29 cellular contexts compared by ENCODE assay signal in genomic region chr10:72220637-72221036, GRCh38. TPM values are rescaled to one million over a fixed set of nuclear protein-coding genes. Genes with fewer than 3 reads are reported as not detected.
A peak's percentile ranks its signal among the peaks of the same experiment; 100 is the strongest.
DNase-seq lines count a peak whose midpoint lies in the region; ATAC-seq, FAIRE-seq and TF ChIP-seq lines count a peak whose summit lies in the region.
"Had no signal": no experiment of that assay in that cellular context is flagged by ENCODE, and none has a peak within 500 bp of the region (broad histone marks: within the 10 kb centered on the region; RNA-seq: fewer than 3 reads in every experiment).

No MANE protein-coding gene starts in this region.

- H3K27ac ChIP-seq in tibial artery = peak overlapping the region; percentile 92 to 94
- peak overlapping the region in 1 of 4 donors; percentile 100 for H3K27ac ChIP-seq in upper lobe of left lung
- H3K27ac ChIP-seq: C4-2B, lower lobe of right lung, parathyroid adenoma, SJSA1 had no signal

- no peak for DNase-seq in activated naive CD4-positive, alpha-beta T cell treated with anti-CD3 and anti-CD28 coated beads, Interleukin-2, amount 10 ng/mL, durations not matched to agents 7 days and 5 days
- DNase-seq in activated naive CD4-positive, alpha-beta T cell treated with Interleukin-2 at 50 U/mL for 16 hours = no peak
- no peak for DNase-seq in activated CD8-positive, alpha-beta T cell treated with anti-CD3 and anti-CD28 coated beads, Interleukin-2, amount 10 ng/mL, durations not matched to agents 7 days and 5 days
- DNase-seq in mesothelial cell of epicardium (ENCODE audit: low spot score in 2 of 2, unreplicated experiment in 2 of 2) = no peak
- DNase-seq in tibial artery = no peak
- no peak for DNase-seq in GM12891 (ENCODE audit: insufficient read length, low spot score)
- DNase-seq in upper lobe of left lung = no peak
- no peak for DNase-seq in GM12892 (ENCODE audit: insufficient read length)
- DNase-seq: activated CD4-positive, alpha-beta T cell treated with anti-CD3 and anti-CD28 coated beads, Interleukin-2, amount 50 U/mL, for 4 hours; activated naive CD4-positive, alpha-beta T cell; activated T-cell treated with anti-CD3 and anti-CD28 coated beads for 4 hours; caudate nucleus; HCEC 1CT; kidney; lower lobe of right lung; NCI-H1694 treated with DMSO at 0.1 percent for 48 hours; NCI-H2171 treated with DMSO at 0.1 percent for 48 hours; NCI-H526; right cardiac atrium; stimulated activated CD4-positive, alpha-beta T cell treated with anti-CD3 and anti-CD28 coated beads, Interleukin-15, amount 100 ng/mL, for 24 hours had no signal

- no peak for FAIRE-seq in GM12891 (lab: Jason Lieb, UNC)
- no peak for FAIRE-seq in GM12892 (lab: Jason Lieb, UNC)
- FAIRE-seq: astrocyte, GM19239, kidney, RCC 7860, urothelium cell line had no signal

- no peak overlapping the region for H3K4me3 ChIP-seq in tibial artery
- H3K4me3 ChIP-seq in upper lobe of left lung = no peak overlapping the region
- H3K4me3 ChIP-seq: lower lobe of right lung, SJSA1 had no signal

- H3K27ac Mint-ChIP-seq in activated naive CD4-positive, alpha-beta T cell treated with anti-CD3 and anti-CD28 coated beads, Interleukin-2, amount 10 ng/mL, durations not matched to agents 7 days and 5 days = peak overlapping the region; percentile 52
- peak overlapping the region; percentile 6 for H3K27ac Mint-ChIP-seq in activated CD8-positive, alpha-beta T cell treated with anti-CD3 and anti-CD28 coated beads, Interleukin-2, amount 10 ng/mL, durations not matched to agents 7 days and 5 days
- peak overlapping the region; percentile 30 for H3K27ac Mint-ChIP-seq in mesothelial cell of epicardium
- H3K27ac Mint-ChIP-seq: T-helper 1 cell treated with Interleukin-12 subunit alpha and Interleukin-12 subunit beta and Interleukin-4 antibody, amounts not matched to agents 30 μg/mL and 1 μg/mL, for 36 hours had no signal

- H3K4me3 Mint-ChIP-seq in activated naive CD4-positive, alpha-beta T cell treated with anti-CD3 and anti-CD28 coated beads, Interleukin-2, amount 10 ng/mL, durations not matched to agents 7 days and 5 days = no peak overlapping the region
- H3K4me3 Mint-ChIP-seq in activated CD8-positive, alpha-beta T cell treated with anti-CD3 and anti-CD28 coated beads, Interleukin-2, amount 10 ng/mL, durations not matched to agents 7 days and 5 days = no peak overlapping the region
- no peak overlapping the region for H3K4me3 Mint-ChIP-seq in mesothelial cell of epicardium
- H3K4me3 Mint-ChIP-seq: neural crest cell; T-helper 1 cell treated with Interleukin-12 subunit alpha and Interleukin-12 subunit beta and Interleukin-4 antibody, amounts not matched to agents 30 μg/mL and 1 μg/mL, for 36 hours had no signal

- peaks cover 33% of the 10 kb centered on the region for H3K36me3 Mint-ChIP-seq in activated naive CD4-positive, alpha-beta T cell treated with anti-CD3 and anti-CD28 coated beads, Interleukin-2, amount 10 ng/mL, durations not matched to agents 7 days and 5 days
- H3K36me3 Mint-ChIP-seq in activated CD8-positive, alpha-beta T cell treated with anti-CD3 and anti-CD28 coated beads, Interleukin-2, amount 10 ng/mL, durations not matched to agents 7 days and 5 days (ENCODE audit: low read depth) = peaks cover 49% of the 10 kb centered on the region
- peaks cover 8% of the 10 kb centered on the region for H3K36me3 Mint-ChIP-seq in mesothelial cell of epicardium

- intact Hi-C loops in tibial artery (cut with DNase I; ENCODE audit: low total_unique reads) = no loop called here

- no peaks in the 10 kb centered on the region for H3K9me3 ChIP-seq in tibial artery
- no peaks in the 10 kb centered on the region for H3K9me3 ChIP-seq in upper lobe of left lung
- H3K9me3 ChIP-seq: lower lobe of right lung, SJSA1 had no signal

- H3K27me3 Mint-ChIP-seq in activated naive CD4-positive, alpha-beta T cell treated with anti-CD3 and anti-CD28 coated beads, Interleukin-2, amount 10 ng/mL, durations not matched to agents 7 days and 5 days = no peaks in the 10 kb centered on the region
- H3K27me3 Mint-ChIP-seq in activated CD8-positive, alpha-beta T cell treated with anti-CD3 and anti-CD28 coated beads, Interleukin-2, amount 10 ng/mL, durations not matched to agents 7 days and 5 days (ENCODE audit: low read depth) = no peaks in the 10 kb centered on the region
- no peaks in the 10 kb centered on the region for H3K27me3 Mint-ChIP-seq in mesothelial cell of epicardium (ENCODE audit: low read depth)

- WGBS in upper lobe of left lung, 2 donors = 79 to 84% methylated on average over 8 of the region's 8 CpGs

- peaks cover 0 to 87% (median 37%) of the 10 kb centered on the region in 4 donors for H3K4me1 ChIP-seq in tibial artery
- H3K4me1 ChIP-seq in upper lobe of left lung = peaks cover 49 to 57% (median 53%) of the 10 kb centered on the region in 4 donors

- H3K36me3 ChIP-seq in tibial artery (peaks cover 22 to 36% (median 23%) of the 10 kb centered on the region in 3 donors), upper lobe of left lung (peaks cover 0 to 31% (median 10%) of the 10 kb centered on the region in 4 donors)

- CTCF ChIA-PET in activated naive CD4-positive, alpha-beta T cell treated with anti-CD3 and anti-CD28 coated beads, Interleukin-2, amount 10 ng/mL, durations not matched to agents 7 days and 5 days (lab: Charles Lee) = interaction anchor here (0.7 to 6.0 kb wide), 6 partner anchors 41 to 268 kb away, joined by 3 to 37 read pairs (median 10); no protein-coding TSS in a partner anchor
- CTCF ChIA-PET in activated CD8-positive, alpha-beta T cell treated with anti-CD3 and anti-CD28 coated beads, Interleukin-2, amount 10 ng/mL, durations not matched to agents 7 days and 5 days (lab: Charles Lee) = interaction anchor here (1.0 to 9.2 kb wide), 7 partner anchors 9 to 324 kb away, joined by 3 to 59 read pairs (median 4); partner anchors contain the start of gene DDIT4

- POLR2A ChIA-PET in activated CD8-positive, alpha-beta T cell treated with anti-CD3 and anti-CD28 coated beads, Interleukin-2, amount 10 ng/mL, durations not matched to agents 7 days and 5 days (lab: Charles Lee) = interaction anchor here (0.6 to 1.5 kb wide), 2 partner anchors 27 to 137 kb away, joined by 3 to 4 read pairs; no protein-coding TSS in a partner anchor

- H3K27me3 ChIP-seq in tibial artery = no peaks in the 10 kb centered on the region
- H3K27me3 ChIP-seq in upper lobe of left lung = no peaks in the 10 kb centered on the region
- H3K27me3 ChIP-seq: SJSA1 had no signal

- no peak for ATAC-seq in activated CD8-positive, alpha-beta T cell treated with anti-CD3 and anti-CD28 coated beads, Interleukin-2, amount 10 ng/mL, durations not matched to agents 7 days and 5 days
- ATAC-seq in upper lobe of left lung (ENCODE audit: low FRiP score in 2 of 2) = no peak
- ATAC-seq: lower lobe of right lung, right cardiac atrium had no signal

- no peak for TF ChIP-seq EP300 in upper lobe of left lung (IDR thresholded peaks at IDR 0.05)

- no peaks in the 10 kb centered on the region for H3K9me3 Mint-ChIP-seq in activated naive CD4-positive, alpha-beta T cell treated with anti-CD3 and anti-CD28 coated beads, Interleukin-2, amount 10 ng/mL, durations not matched to agents 7 days and 5 days
- H3K9me3 Mint-ChIP-seq in activated CD8-positive, alpha-beta T cell treated with anti-CD3 and anti-CD28 coated beads, Interleukin-2, amount 10 ng/mL, durations not matched to agents 7 days and 5 days (ENCODE audit: insufficient read depth) = no peaks in the 10 kb centered on the region
- no peaks in the 10 kb centered on the region for H3K9me3 Mint-ChIP-seq in mesothelial cell of epicardium
- H3K9me3 Mint-ChIP-seq: neural crest cell; T-helper 1 cell treated with Interleukin-12 subunit alpha and Interleukin-12 subunit beta and Interleukin-4 antibody, amounts not matched to agents 30 μg/mL and 1 μg/mL, for 36 hours had no signal

- H3K4me1 Mint-ChIP-seq in activated naive CD4-positive, alpha-beta T cell treated with anti-CD3 and anti-CD28 coated beads, Interleukin-2, amount 10 ng/mL, durations not matched to agents 7 days and 5 days = peaks cover 55% of the 10 kb centered on the region
- peaks cover 52% of the 10 kb centered on the region for H3K4me1 Mint-ChIP-seq in activated CD8-positive, alpha-beta T cell treated with anti-CD3 and anti-CD28 coated beads, Interleukin-2, amount 10 ng/mL, durations not matched to agents 7 days and 5 days (ENCODE audit: low read depth)
- H3K4me1 Mint-ChIP-seq in mesothelial cell of epicardium = peaks cover 15% of the 10 kb centered on the region

- no peak for TF ChIP-seq CTCF in mesothelial cell of epicardium (IDR thresholded peaks at IDR 0.05; ENCODE audit: unreplicated experiment)
- TF ChIP-seq CTCF in tibial artery (IDR thresholded peaks at IDR 0.05) = no peak
- TF ChIP-seq CTCF in upper lobe of left lung (IDR thresholded peaks at IDR 0.05) = no peak

- no peak for TF ChIP-seq POLR2A in GM12891 (IDR thresholded peaks at IDR 0.05; ENCODE audit: low read depth, low read length)
- no peak for TF ChIP-seq POLR2A in upper lobe of left lung (IDR thresholded peaks at IDR 0.05)
- no peak for TF ChIP-seq POLR2A in GM12892 (IDR thresholded peaks at IDR 0.05; ENCODE audit: low read depth, low read length)

TF ChIP-seq in GM12891, 5 proteins besides CTCF, POLR2A, EP300 and RAD21:
- TF ChIP-seq PAX5 (IDR thresholded peaks at IDR 0.05; ENCODE audit: insufficient read depth, low read length, severe bottlenecking) = no peak
- no peak for TF ChIP-seq TAF1 (IDR thresholded peaks at IDR 0.05; ENCODE audit: low read depth, low read length)
- no peak for TF ChIP-seq SPI1 (IDR thresholded peaks at IDR 0.05; ENCODE audit: low read depth, low read length)
- no peak for TF ChIP-seq POU2F2 (IDR thresholded peaks at IDR 0.05; ENCODE audit: low read depth, low read length)
- TF ChIP-seq POLR2AphosphoS5 (IDR thresholded peaks at IDR 0.05; ENCODE audit: low read depth, low read length) = no peak
TF ChIP-seq in GM12891: peak in this region for 0.

RNA-seq across cellular contexts. Expression of gene ASCC1, which starts 4.6 kb away (rescaled TPM):
- 10 to 100 TPM; 34.8 to 40.3 TPM for total RNA-seq in activated CD8-positive, alpha-beta T cell treated with anti-CD3 and anti-CD28 coated beads, Interleukin-2, amount 10 ng/mL, durations not matched to agents 7 days and 5 days
- total RNA-seq in mesothelial cell of epicardium = 35.2 to 36.6 TPM (median 36.4 TPM) in 3 replicates
- 36.5 TPM for polyA plus RNA-seq in GM12891 (2012; ENCODE audit: low read depth, missing spikeins)
- total RNA-seq in upper lobe of left lung = 10 to 100 TPM; 20.4 to 40.7 (median 24.4) TPM
- polyA plus RNA-seq in GM12892 (2012; ENCODE audit: missing spikeins) = 55.1 TPM

RNA-seq across cellular contexts. Expression of gene ANAPC16, which starts 4.8 kb away (rescaled TPM):
- total RNA-seq in activated CD8-positive, alpha-beta T cell treated with anti-CD3 and anti-CD28 coated beads, Interleukin-2, amount 10 ng/mL, durations not matched to agents 7 days and 5 days = 10 to 100 TPM; 72.9 TPM
- 74.3 to 80.5 TPM (median 78.7 TPM) in 3 replicates for total RNA-seq in mesothelial cell of epicardium
- 101 TPM for polyA plus RNA-seq in GM12891 (2012; ENCODE audit: low read depth, missing spikeins)
- 100 to 1,000 TPM in 1 of 6 donors, 10 to 100 TPM in 5; 34.6 to 110 (median 92.6) TPM for total RNA-seq in upper lobe of left lung
- 146 TPM for polyA plus RNA-seq in GM12892 (2012; ENCODE audit: missing spikeins)

RNA-seq across cellular contexts. Expression of gene DDIT4, which starts 53.1 kb away (rescaled TPM):
- 100 to 1,000 TPM; 382 to 384 TPM for total RNA-seq in activated CD8-positive, alpha-beta T cell treated with anti-CD3 and anti-CD28 coated beads, Interleukin-2, amount 10 ng/mL, durations not matched to agents 7 days and 5 days
- total RNA-seq in mesothelial cell of epicardium (61.6 to 62.5 TPM (median 61.9 TPM) in 3 replicates), upper lobe of left lung (100 to 1,000 TPM in 5 of 6 donors, 10 to 100 TPM in 1; 81.0 to 218 (median 151) TPM)
- polyA plus RNA-seq in GM12891 (2012; ENCODE audit: low read depth, missing spikeins) = 93.2 TPM
- polyA plus RNA-seq in GM12892 (2012; ENCODE audit: missing spikeins) = 158 TPM
